Comparison of ENCODE assay signal across 16 cellular contexts in genomic region chr22:48248901-48249455, GRCh38.
DNase-seq lines count a peak whose midpoint lies in the region; TF ChIP-seq lines count a peak whose summit lies in the region.
"Had no signal": no experiment of that assay in that cellular context is flagged by ENCODE, and none has a peak within 500 bp of the region (broad histone marks: within the 10 kb centered on the region; RNA-seq: fewer than 3 reads in every experiment).

No MANE protein-coding gene starts in this region.

- no peak overlapping the region for H3K23ac ChIP-seq in trophoblast cell (ENCODE audit: low read length)

- H3K79me2 ChIP-seq in trophoblast cell (ENCODE audit: control insufficient read depth, insufficient read depth, low read length, poor library complexity), result no peaks in the 10 kb centered on the region

- peak; percentile 39 for DNase-seq in activated effector memory CD4-positive, alpha-beta T cell treated with anti-CD3 and anti-CD28 coated beads, Interleukin-2, amount 50 U/mL, for 16 hours
- no peak for DNase-seq in activated effector memory CD4-positive, alpha-beta T cell treated with Interleukin-2 at 50 U/mL for 16 hours
- DNase-seq in SK-N-MC (ENCODE audit: low read depth, low spot score) (peak; percentile 90), trophoblast cell (no peak), spleen (peak; percentile 39), NCI-H2171 treated with DMSO at 0.1 percent for 48 hours (lab: John Stamatoyannopoulos, UW) (no peak), NCI-H187 (lab: John Stamatoyannopoulos, UW) (no peak)
- DNase-seq: CD4-positive, alpha-beta memory T cell; DMS153; DMS79; GDM1; GOT3; H7 had no signal

- H2BK5ac ChIP-seq in trophoblast cell (ENCODE audit: low read depth, low read length, poor library complexity), result no peak overlapping the region

- no peak overlapping the region for H3K18ac ChIP-seq in trophoblast cell (ENCODE audit: low read length)

- no peak overlapping the region for H3K4me2 ChIP-seq in trophoblast cell (ENCODE audit: low read length)
- H3K4me2 ChIP-seq: A549, BLaER1 had no signal

- no peak overlapping the region for H4K8ac ChIP-seq in trophoblast cell (ENCODE audit: low read depth, low read length)

- no peaks in the 10 kb centered on the region for H3K79me1 ChIP-seq in trophoblast cell (ENCODE audit: low read length)

- H2BK120ac ChIP-seq in trophoblast cell (ENCODE audit: insufficient read depth, low read length, poor library complexity), result no peak overlapping the region

- H3K27ac ChIP-seq in SK-N-MC, result peak overlapping the region; percentile 99
- no peak overlapping the region for H3K27ac ChIP-seq in trophoblast cell (ENCODE audit: low read depth, low read length)
- no peak overlapping the region for H3K27ac ChIP-seq in spleen
- H3K27ac ChIP-seq: 22Rv1, A549, BLaER1 had no signal

- no peak for TF ChIP-seq POLR2A in spleen (IDR thresholded peaks at IDR 0.05)

- H3K9ac ChIP-seq in SK-N-MC (ENCODE audit: insufficient read length) (peak overlapping the region; percentile 65), trophoblast cell (ENCODE audit: low read length) (no peak overlapping the region)
- H3K9ac ChIP-seq: BLaER1 had no signal

- H2AFZ ChIP-seq in trophoblast cell (ENCODE audit: insufficient read depth, low read length, poor library complexity), result no peak overlapping the region

- H3K27me3 ChIP-seq in trophoblast cell (ENCODE audit: insufficient read depth, low read length), result no peaks in the 10 kb centered on the region
- peaks cover 0 to 74% (median 9%) of the 10 kb centered on the region in 7 donors for H3K27me3 ChIP-seq in spleen (replicated peaks in 1 of 7)
- H3K27me3 ChIP-seq: BLaER1 had no signal

- H3K9me3 ChIP-seq in SK-N-MC (ENCODE audit: low read depth, low read length), result no peaks in the 10 kb centered on the region
- H3K9me3 ChIP-seq in trophoblast cell (ENCODE audit: insufficient read depth, low read depth, low read length), result no peaks in the 10 kb centered on the region
- H3K9me3 ChIP-seq in spleen, result no peaks in the 10 kb centered on the region
- H3K9me3 ChIP-seq: A549 had no signal

- H3K4me3 ChIP-seq in SK-N-MC (peak overlapping the region; percentile 71), trophoblast cell (ENCODE audit: low read depth, low read length) (peak overlapping the region; percentile 40), spleen (no peak overlapping the region)
- H3K4me3 ChIP-seq: A549, BLaER1 had no signal

- H2AK5ac ChIP-seq in trophoblast cell (ENCODE audit: low read length), result no peak overlapping the region

- H3K4me1 ChIP-seq in trophoblast cell (ENCODE audit: control insufficient read depth in 1 of 2, insufficient read depth in 2 of 2, low read length in 2 of 2), result no peaks in the 10 kb centered on the region
- H3K4me1 ChIP-seq in spleen, result peaks cover 0 to 12% (median 0%) of the 10 kb centered on the region in 6 donors

- H4K12ac ChIP-seq in trophoblast cell (ENCODE audit: low read depth, low read length), result no peak overlapping the region

- H3K14ac ChIP-seq in trophoblast cell (ENCODE audit: low read length), result no peak overlapping the region

- H2BK12ac ChIP-seq in trophoblast cell (ENCODE audit: low read length), result no peak overlapping the region

- H3K4ac ChIP-seq in trophoblast cell (ENCODE audit: low read depth, low read length), result no peak overlapping the region

- no peak overlapping the region for H4K91ac ChIP-seq in trophoblast cell (ENCODE audit: low read depth, low read length)

- no peak for TF ChIP-seq CTCF in spleen (IDR thresholded peaks at IDR 0.05 in 8 of 11, conservative IDR thresholded peaks at IDR 0.05 in 3 of 11)

- no CpG with 5 or more reads among the region's 12 CpGs for WGBS in trophoblast cell (ENCODE audit: extremely low coverage, insufficient coverage, insufficient read length)
- WGBS in spleen, 5 donors, result 62 to 79% (median 73%) methylated on average over 7 to 11 of the region's 12 CpGs

- H3K36me3 ChIP-seq in SK-N-MC (ENCODE audit: insufficient read depth, low read length) (no peaks in the 10 kb centered on the region), trophoblast cell (ENCODE audit: control insufficient read depth in 1 of 2, insufficient read depth in 2 of 2, low read length in 2 of 2) (no peaks in the 10 kb centered on the region), spleen (no peaks in the 10 kb centered on the region)
- H3K36me3 ChIP-seq: BLaER1 had no signal

- intact Hi-C loops in spleen (cut with DNase I; ENCODE audit: low total_unique reads), result no loop called here

Comparison
In these comparisons a context has a peak if more than half of its experiments do, and no peak if none do; other contexts are left out.
1. DNase-seq: peak in activated effector memory CD4-positive, alpha-beta T cell treated with anti-CD3 and anti-CD28 coated beads, Interleukin-2, amount 50 U/mL, for 16 hours (single experiment), SK-N-MC (single experiment) and spleen (single experiment); none in activated effector memory CD4-positive, alpha-beta T cell treated with Interleukin-2 at 50 U/mL for 16 hours (single experiment), trophoblast cell (0 of 2), NCI-H2171 treated with DMSO at 0.1 percent for 48 hours (single experiment) and NCI-H187 (0 of 2).
2. H3K4me3 ChIP-seq: peak in SK-N-MC (single experiment) and trophoblast cell (single experiment); none in spleen (0 of 8).